In the genomic region with DNA sequence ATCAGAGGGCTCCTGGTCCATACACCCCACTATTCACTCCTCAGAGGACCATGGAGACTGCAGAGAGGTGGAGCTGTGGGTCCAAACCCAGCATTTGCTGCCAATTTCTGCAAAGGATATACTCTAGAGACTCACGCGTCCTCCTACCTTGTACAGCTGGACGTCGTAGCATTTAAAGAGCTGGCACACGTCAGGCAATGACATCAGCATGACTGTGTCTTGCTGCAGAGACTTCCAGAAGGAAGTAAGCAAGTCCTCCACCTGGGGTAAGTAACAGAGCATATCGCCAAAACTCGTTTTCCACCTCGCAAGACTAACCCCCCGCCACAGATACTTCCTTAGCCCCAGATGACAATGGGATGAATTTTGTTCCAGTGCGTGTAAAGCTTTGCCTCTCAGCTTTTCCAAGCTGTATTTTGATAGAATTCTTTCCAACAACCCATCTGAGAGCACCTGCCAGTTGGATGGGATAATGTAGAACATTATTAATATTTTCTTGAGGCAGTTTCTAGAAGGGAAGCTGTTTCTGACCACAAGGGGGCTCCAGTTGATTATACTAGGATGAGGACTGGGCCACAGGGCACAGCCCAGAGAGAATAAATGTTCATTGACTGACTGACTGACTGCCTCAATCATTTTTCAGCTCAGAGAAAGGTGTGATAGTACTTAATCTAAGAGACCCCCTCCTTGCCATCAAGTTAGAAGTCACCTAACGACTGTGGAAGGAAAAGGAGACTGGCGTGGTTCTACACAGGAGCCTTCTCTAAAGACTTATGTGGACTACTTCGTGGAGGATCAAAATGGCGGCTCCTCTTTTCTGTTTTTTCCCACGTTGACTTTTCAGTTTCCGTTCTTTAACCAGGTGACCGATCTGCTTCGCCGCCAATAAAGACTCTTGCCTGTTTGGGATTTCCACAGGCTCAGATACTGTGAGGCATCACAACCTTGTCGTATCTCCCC, we compare ENCODE assay signal across 1 cellular context.
TF ChIP-seq lines count a peak whose summit lies in the region.

No MANE protein-coding gene starts in this region.

TF ChIP-seq in HCT116, 20 proteins besides CTCF, POLR2A, EP300 and RAD21:
- TF ChIP-seq CBX3 (IDR thresholded peaks at IDR 0.05; ENCODE audit: low read depth) (peak; percentile 18; the same call in 1 of the 2 replicates), ZFX (IDR thresholded peaks at IDR 0.05) (no peak)
